Comparison of ENCODE assay signal across 13 cellular contexts in the genomic region with DNA sequence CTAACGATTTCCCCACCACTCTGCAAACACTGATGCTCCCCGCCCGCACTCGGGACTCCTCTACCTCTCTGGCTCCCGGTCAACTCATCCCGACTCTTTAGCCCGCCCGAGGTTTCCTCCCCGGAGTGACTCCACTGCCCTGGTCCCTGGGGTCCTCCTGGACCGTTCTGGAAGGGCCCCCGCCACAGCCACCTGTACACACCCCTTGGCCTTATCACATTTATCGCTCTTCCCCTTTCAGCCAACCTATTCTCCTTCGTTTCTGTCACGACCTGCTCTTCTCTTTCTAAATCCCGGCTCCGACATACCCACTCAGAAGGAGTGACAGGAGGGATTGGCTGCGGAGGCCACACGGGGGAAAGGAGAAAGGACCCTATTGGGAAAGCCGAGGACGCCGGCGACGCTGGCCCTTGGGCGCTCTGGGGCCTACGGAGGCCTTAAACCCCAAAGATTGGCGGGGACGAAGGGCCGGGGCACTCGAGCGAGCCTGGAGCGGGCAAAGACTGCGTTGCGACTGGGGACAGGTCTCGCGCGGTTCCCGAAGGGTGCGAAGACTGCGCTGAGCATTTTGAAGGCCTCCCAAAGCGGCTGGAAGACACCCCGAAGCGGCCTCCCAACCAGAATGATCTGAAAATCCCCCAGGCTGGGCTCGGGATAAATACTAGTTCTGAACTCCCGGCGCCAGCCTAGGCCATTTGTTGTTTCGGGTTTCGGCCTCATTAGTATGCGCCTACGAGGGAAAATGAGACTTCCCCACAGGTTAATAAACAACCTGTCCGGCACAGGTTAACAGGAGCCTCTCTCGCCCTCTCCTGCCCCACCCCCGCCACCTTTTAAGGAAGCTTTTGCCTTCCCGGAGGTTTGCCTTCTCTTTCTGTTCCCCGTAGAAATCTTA. TPM values are rescaled to one million over a fixed set of nuclear protein-coding genes. Genes with fewer than 3 reads are reported as not detected.
DNase-seq lines count a peak whose midpoint lies in the region; ATAC-seq and TF ChIP-seq lines count a peak whose summit lies in the region.
"Had no signal": no experiment of that assay in that cellular context is flagged by ENCODE, and none has a peak within 500 bp of the region (broad histone marks: within the 10 kb centered on the region; RNA-seq: fewer than 3 reads in every experiment).

No MANE protein-coding gene starts in this region.

- in situ Hi-C loops in ACHN (cut with HindIII; ENCODE audit: low pct_ligation_motif_present, low pct_unique_long_range_greater_than_20kb, low sequenced_read_pairs): loop anchor here (25.0 kb wide), 1 partner anchor 343 kb away; no protein-coding TSS in a partner anchor

- peaks cover 42% of the 10 kb centered on the region for H3K27me3 Mint-ChIP-seq in T-helper 17 cell

- DNase-seq in ACHN (peak; percentile 86), T-helper 17 cell (no peak), kidney epithelial cell (ENCODE audit: low read depth) (peak; percentile 85), COLO829 (ENCODE audit: low spot score) (no peak), NCI-H1417 (lab: John Stamatoyannopoulos, UW) (no peak), right atrium auricular region (ENCODE audit: low spot score) (no peak)
- no peak for DNase-seq in activated effector memory CD4-positive, alpha-beta T cell treated with anti-CD3 and anti-CD28 coated beads, Interleukin-2, amount 50 U/mL, for 16 hours
- DNase-seq: brain microvascular endothelial cell, left ventricle myocardium superior, NCI-H82 had no signal

- H3K4me1 Mint-ChIP-seq in T-helper 17 cell: peaks cover 3% of the 10 kb centered on the region

- H3K27me3 ChIP-seq in kidney epithelial cell (ENCODE audit: control insufficient read depth, insufficient read depth, low read length): peaks cover 45% of the 10 kb centered on the region
- peaks cover 59 to 64% of the 10 kb centered on the region in 2 donors for H3K27me3 ChIP-seq in right atrium auricular region

- TF ChIP-seq CTCF in kidney epithelial cell (IDR thresholded peaks at IDR 0.05; ENCODE audit: insufficient read depth, low read length, poor library complexity, severe bottlenecking) (no peak), right atrium auricular region (IDR thresholded peaks at IDR 0.05) (no peak)

- no peaks in the 10 kb centered on the region for H3K36me3 Mint-ChIP-seq in T-helper 17 cell (ENCODE audit: low read depth)

- H3K4me3 Mint-ChIP-seq in T-helper 17 cell: peak overlapping the region; percentile 26

- H3K27ac ChIP-seq in right atrium auricular region: no peak overlapping the region
- H3K27ac ChIP-seq: brain microvascular endothelial cell had no signal

- H3K36me3 ChIP-seq in kidney epithelial cell (ENCODE audit: control insufficient read depth, insufficient read depth, low read length) (no peaks in the 10 kb centered on the region), right atrium auricular region (no peaks in the 10 kb centered on the region)
- H3K36me3 ChIP-seq: brain microvascular endothelial cell had no signal

- peak; percentile 70 for ATAC-seq in GM19025 (IDR thresholded peaks at IDR 0.05; ENCODE audit: low read depth, unreplicated experiment)
- ATAC-seq in T-helper 17 cell: no peak
- ATAC-seq: left ventricle myocardium superior, right cardiac atrium had no signal

- peak overlapping the region; percentile 32 for H3K4me3 ChIP-seq in kidney epithelial cell (ENCODE audit: low read depth, low read length)
- H3K4me3 ChIP-seq in right atrium auricular region: no peak overlapping the region

- H3K9me3 ChIP-seq in T-helper 17 cell (ENCODE audit: control insufficient read depth, low read length, poor library complexity, severe bottlenecking): peaks cover 13% of the 10 kb centered on the region
- H3K9me3 ChIP-seq in right atrium auricular region: peaks cover 0 to 4% of the 10 kb centered on the region in 2 donors

- H3K27ac Mint-ChIP-seq in T-helper 17 cell: peak overlapping the region; percentile 74
- H3K27ac Mint-ChIP-seq: CD14-positive monocyte had no signal

- peaks cover 2 to 8% of the 10 kb centered on the region in 2 donors for H3K4me1 ChIP-seq in right atrium auricular region

RNA-seq across cellular contexts. Expression of gene SIM1, which starts 9.2 kb away (rescaled TPM):
- total RNA-seq in T-helper 17 cell (not detected), kidney epithelial cell (2.0 and 2.9 TPM in 2 replicates), right atrium auricular region (not detected)
- total RNA-seq: left ventricle myocardium superior, right cardiac atrium had no signal

Comparison
In these comparisons a context has a peak if more than half of its experiments do, and no peak if none do; other contexts are left out.
1. DNase-seq: peak in ACHN (single experiment) and kidney epithelial cell (single experiment); none in T-helper 17 cell (0 of 3), activated effector memory CD4-positive, alpha-beta T cell treated with anti-CD3 and anti-CD28 coated beads, Interleukin-2, amount 50 U/mL, for 16 hours (single experiment), COLO829 (single experiment), NCI-H1417 (0 of 3) and right atrium auricular region (single experiment).